Comparison of ENCODE assay signal across 17 cellular contexts in genomic region chr11:120354779-120355178, GRCh38. TPM values are rescaled to one million over a fixed set of nuclear protein-coding genes. Genes with fewer than 3 reads are reported as not detected.
DNase-seq lines count a peak whose midpoint lies in the region; ATAC-seq, FAIRE-seq and TF ChIP-seq lines count a peak whose summit lies in the region.
"Had no signal": no experiment of that assay in that cellular context is flagged by ENCODE, and none has a peak within 500 bp of the region (broad histone marks: within the 10 kb centered on the region; RNA-seq: fewer than 3 reads in every experiment).

No MANE protein-coding gene starts in this region.

- H3K18ac ChIP-seq in mesendoderm (ENCODE audit: low read length), result no peak overlapping the region

- H3K56ac ChIP-seq in mesendoderm (ENCODE audit: low read length), result no peak overlapping the region

- H2BK15ac ChIP-seq in mesendoderm (replicated peaks; ENCODE audit: low read depth), result no peak overlapping the region

- H3K27ac Mint-ChIP-seq in activated CD8-positive, alpha-beta memory T cell treated with anti-CD3 and anti-CD28 coated beads, Interleukin-2, amount 10 ng/mL, durations not matched to agents 7 days and 5 days, result no peak overlapping the region
- H3K27ac Mint-ChIP-seq: CD8-positive, alpha-beta T cell had no signal

- ATAC-seq in activated CD8-positive, alpha-beta memory T cell treated with anti-CD3 and anti-CD28 coated beads, Interleukin-2, amount 10 ng/mL, durations not matched to agents 7 days and 5 days, result no peak
- ATAC-seq in HG03439 (IDR thresholded peaks at IDR 0.05; ENCODE audit: unreplicated experiment), result no peak
- ATAC-seq: CD8-positive, alpha-beta T cell; HCT116; Right ventricle myocardium inferior had no signal

- H3K4me3 Mint-ChIP-seq in activated CD8-positive, alpha-beta memory T cell treated with anti-CD3 and anti-CD28 coated beads, Interleukin-2, amount 10 ng/mL, durations not matched to agents 7 days and 5 days, result no peak overlapping the region
- H3K4me3 Mint-ChIP-seq: CD8-positive, alpha-beta T cell had no signal

- no peak overlapping the region for H2BK120ac ChIP-seq in mesendoderm (ENCODE audit: low read depth, low read length)

- H3K79me1 ChIP-seq in mesendoderm (ENCODE audit: low read length), result peaks cover 21% of the 10 kb centered on the region

- H3K36me3 ChIP-seq in A673 (ENCODE audit: insufficient read depth, low read length, poor library complexity, severe bottlenecking), result no peaks in the 10 kb centered on the region
- no peaks in the 10 kb centered on the region for H3K36me3 ChIP-seq in mesendoderm (ENCODE audit: control insufficient read depth, insufficient read depth, low read length)
- no peaks in the 10 kb centered on the region for H3K36me3 ChIP-seq in small intestine (ENCODE audit: control insufficient read depth in 2 of 2, insufficient read depth in 2 of 2, low read length in 2 of 2)
- H3K36me3 ChIP-seq: Peyer's patch had no signal

- no peaks in the 10 kb centered on the region for H3K9me3 Mint-ChIP-seq in activated CD8-positive, alpha-beta memory T cell treated with anti-CD3 and anti-CD28 coated beads, Interleukin-2, amount 10 ng/mL, durations not matched to agents 7 days and 5 days (ENCODE audit: low read depth)
- H3K9me3 Mint-ChIP-seq: CD8-positive, alpha-beta T cell had no signal

- H3K36me3 Mint-ChIP-seq in activated CD8-positive, alpha-beta memory T cell treated with anti-CD3 and anti-CD28 coated beads, Interleukin-2, amount 10 ng/mL, durations not matched to agents 7 days and 5 days, result peaks cover 9% of the 10 kb centered on the region
- H3K36me3 Mint-ChIP-seq: CD8-positive, alpha-beta T cell had no signal

- FAIRE-seq in small intestine (lab: Jason Lieb, UNC), result no peak
- FAIRE-seq: HTR-8/SVneo had no signal

- H2AK5ac ChIP-seq in mesendoderm (ENCODE audit: low read length), result no peak overlapping the region

- H3K9me3 ChIP-seq in A673 (ENCODE audit: low read depth, low read length, poor library complexity, severe bottlenecking), result no peaks in the 10 kb centered on the region
- no peaks in the 10 kb centered on the region for H3K9me3 ChIP-seq in small intestine (ENCODE audit: control insufficient read depth, low read depth)
- H3K9me3 ChIP-seq: Peyer's patch had no signal

- DNase-seq in A673 (ENCODE audit: low spot score) (peak; percentile 41), NCI-H69 (lab: John Stamatoyannopoulos, UW) (peak; percentile 5), fibroblast of villous mesenchyme (ENCODE audit: low read depth) (peak; percentile 72), mesendoderm (peak; percentile 53), small intestine (no peak), C1 segment of cervical spinal cord (lab: John Stamatoyannopoulos, UW) (no peak)
- DNase-seq in activated CD8-positive, alpha-beta memory T cell treated with anti-CD3 and anti-CD28 coated beads, Interleukin-2, amount 10 ng/mL, durations not matched to agents 7 days and 5 days, result no peak
- DNase-seq: 8988T; CD8-positive, alpha-beta T cell; DMS79 treated with DMSO at 0.1 percent for 48 hours; NCI-H1930; Peyer's patch had no signal

- no peak overlapping the region for H4K5ac ChIP-seq in mesendoderm (ENCODE audit: low read length)

- H3K27ac ChIP-seq in A673 (ENCODE audit: low read depth, low read length, poor library complexity, severe bottlenecking) (peak overlapping the region; percentile 18), mesendoderm (ENCODE audit: low read depth, low read length) (no peak overlapping the region), small intestine (ENCODE audit: low read depth in 1 of 2, low read length in 1 of 2) (no peak overlapping the region)
- H3K27ac ChIP-seq: HL-60, Peyer's patch had no signal

- no CpG with 5 or more reads among the region's 6 CpGs for WGBS in mesendoderm (ENCODE audit: extremely low coverage, insufficient coverage, low lambda C conversion rate)
- WGBS in small intestine, 3 donors, result 31 to 47% (median 43%) methylated on average over 6 of the region's 6 CpGs

- POLR2A ChIA-PET in A673 (lab: Charles Lee; ENCODE audit: low non-redundant PET), result no interaction called here

- no TSS peak for BruUV-seq in A673 (replicated peaks; lab: Mats Ljungman, UMichigan)

- H3K23ac ChIP-seq in mesendoderm (ENCODE audit: low read length), result no peak overlapping the region

- H3K4me3 ChIP-seq in A673 (ENCODE audit: low read depth, low read length, poor library complexity, severe bottlenecking) (no peak overlapping the region), fibroblast of villous mesenchyme (ENCODE audit: low read depth, low read length) (no peak overlapping the region), mesendoderm (ENCODE audit: low read length) (no peak overlapping the region), small intestine (ENCODE audit: low read depth in 1 of 2, low read length in 2 of 2) (no peak overlapping the region)
- H3K4me3 ChIP-seq: Peyer's patch had no signal

- CTCF ChIA-PET in A673 (lab: Charles Lee), result no interaction called here
- CTCF ChIA-PET in activated CD8-positive, alpha-beta memory T cell treated with anti-CD3 and anti-CD28 coated beads, Interleukin-2, amount 10 ng/mL, durations not matched to agents 7 days and 5 days (lab: Charles Lee), result interaction anchor here (0.8 to 0.9 kb wide), 2 partner anchors 9 to 10 kb away, joined by 3 read pairs; no protein-coding TSS in a partner anchor

- no peak overlapping the region for H3K4ac ChIP-seq in mesendoderm (ENCODE audit: low read depth, low read length)

- H3K27me3 Mint-ChIP-seq in activated CD8-positive, alpha-beta memory T cell treated with anti-CD3 and anti-CD28 coated beads, Interleukin-2, amount 10 ng/mL, durations not matched to agents 7 days and 5 days, result peaks cover 2% of the 10 kb centered on the region

- H3K4me1 ChIP-seq in A673 (ENCODE audit: insufficient read depth, low read length, poor library complexity, severe bottlenecking) (peaks cover 17% of the 10 kb centered on the region), mesendoderm (ENCODE audit: control insufficient read depth, low read depth, low read length) (peaks cover 9% of the 10 kb centered on the region), small intestine (ENCODE audit: control insufficient read depth in 2 of 2, insufficient read depth in 1 of 2, low read depth in 1 of 2, low read length in 1 of 2) (peaks cover 11 to 14% of the 10 kb centered on the region in 2 donors)

- no peaks in the 10 kb centered on the region for H3K27me3 ChIP-seq in A673 (replicated peaks; ENCODE audit: insufficient read depth, low read depth, low read length, poor library complexity)
- no peaks in the 10 kb centered on the region for H3K27me3 ChIP-seq in mesendoderm (ENCODE audit: insufficient read depth, low read length, poor library complexity)
- no peaks in the 10 kb centered on the region for H3K27me3 ChIP-seq in small intestine (ENCODE audit: control insufficient read depth in 2 of 2, insufficient read depth in 2 of 2, low read length in 2 of 2)
- H3K27me3 ChIP-seq: Peyer's patch had no signal

- no peak overlapping the region for H2BK5ac ChIP-seq in mesendoderm (ENCODE audit: low read length)

- TF ChIP-seq CTCF in A673 (conservative IDR thresholded peaks at IDR 0.05; ENCODE audit: low read depth, low read length), result no peak
- no peak for TF ChIP-seq CTCF in fibroblast of villous mesenchyme (IDR thresholded peaks at IDR 0.05; ENCODE audit: insufficient read depth, low read depth, low read length)

- intact Hi-C loops in A673 (cut with micrococcal nuclease; ENCODE audit: unreplicated experiment), result no loop called here

- peak overlapping the region; percentile 56 for H4K8ac ChIP-seq in mesendoderm (ENCODE audit: low read depth, low read length)

- peaks cover 26% of the 10 kb centered on the region for H3K79me2 ChIP-seq in mesendoderm (ENCODE audit: control insufficient read depth, insufficient read depth, low read length)

- no peak overlapping the region for H3K9ac ChIP-seq in mesendoderm (ENCODE audit: low read length)

- no peak overlapping the region for H3K4me2 ChIP-seq in mesendoderm (ENCODE audit: low read length)

- H3K4me1 Mint-ChIP-seq in activated CD8-positive, alpha-beta memory T cell treated with anti-CD3 and anti-CD28 coated beads, Interleukin-2, amount 10 ng/mL, durations not matched to agents 7 days and 5 days, result peaks cover 5% of the 10 kb centered on the region

RNA-seq across cellular contexts. Expression of gene ARHGEF12, which starts 18.6 kb away (rescaled TPM):
- 122 and 132 TPM in 2 replicates for total RNA-seq in A673 (2021)
- total RNA-seq in fibroblast of villous mesenchyme, result 124 and 143 TPM in 2 replicates
- polyA plus RNA-seq in mesendoderm (2013, experiment 1 of 2), result 12.6 TPM
- 12.6 TPM for polyA plus RNA-seq in mesendoderm (2013, experiment 2 of 2)
- polyA plus RNA-seq in small intestine, result 10 to 100 TPM; 15.1 to 22.3 (median 22.1) TPM
- total RNA-seq in activated CD8-positive, alpha-beta memory T cell treated with anti-CD3 and anti-CD28 coated beads, Interleukin-2, amount 10 ng/mL, durations not matched to agents 7 days and 5 days, result 10 to 100 TPM; 44.6 to 61.1 TPM

RNA-seq across cellular contexts. Expression of gene TLCD5, which starts 29.7 kb away (rescaled TPM):
- 11.1 and 13.4 TPM in 2 replicates for total RNA-seq in A673 (2021)
- 7.4 and 10.8 TPM in 2 replicates for total RNA-seq in fibroblast of villous mesenchyme
- polyA plus RNA-seq in mesendoderm (2013, experiment 1 of 2), result 3.3 TPM
- polyA plus RNA-seq in mesendoderm (2013, experiment 2 of 2), result 3.5 TPM
- 1 to 10 TPM in 1 of 3 donors, under 1 TPM in 1, not detected in 1; 0.54 to 1.7 TPM for polyA plus RNA-seq in small intestine
- 1 to 10 TPM; 1.4 to 4.0 TPM for total RNA-seq in activated CD8-positive, alpha-beta memory T cell treated with anti-CD3 and anti-CD28 coated beads, Interleukin-2, amount 10 ng/mL, durations not matched to agents 7 days and 5 days

Comparison
In these comparisons a context has a peak if more than half of its experiments do, and no peak if none do; other contexts are left out.
1. DNase-seq: peak in A673 (single experiment), NCI-H69 (single experiment), fibroblast of villous mesenchyme (single experiment) and mesendoderm (single experiment); none in small intestine (single experiment), activated CD8-positive, alpha-beta memory T cell treated with anti-CD3 and anti-CD28 coated beads, Interleukin-2, amount 10 ng/mL, durations not matched to agents 7 days and 5 days (single experiment) and C1 segment of cervical spinal cord (0 of 14).